ENCODE assay signal across 1 cellular context in genomic region chr17:1275962-1276736, GRCh38.
TF ChIP-seq lines count a peak whose summit lies in the region.

No MANE protein-coding gene starts in this region.

TF ChIP-seq in HEK293, 187 proteins besides CTCF, POLR2A, EP300 and RAD21 (continued from another document):
- TF ChIP-seq PRDM4 (tag by site-specific recombination; IDR thresholded peaks at IDR 0.05) (no peak), ZBTB10 (tag by site-specific recombination; IDR thresholded peaks at IDR 0.05) (peak; percentile 64; the same call in 1 of the 2 replicates), PRDM1 (tag by site-specific recombination; IDR thresholded peaks at IDR 0.05) (peak; percentile 4), ZBTB48 (tag by site-specific recombination; IDR thresholded peaks at IDR 0.05) (peak; percentile 81), ZBTB6 (tag by site-specific recombination; IDR thresholded peaks at IDR 0.05) (no peak), ZNF10 (tag by site-specific recombination; IDR thresholded peaks at IDR 0.05) (no peak), YY1 (tag by site-specific recombination; IDR thresholded peaks at IDR 0.05) (no peak), ZNF654 (tag by site-specific recombination; IDR thresholded peaks at IDR 0.05; ENCODE audit: low read depth) (peak; percentile 89), PATZ1 (tag by site-specific recombination; IDR thresholded peaks at IDR 0.05) (peak; percentile 56; the same call in 1 of the 2 replicates), WT1 (tag by site-specific recombination; IDR thresholded peaks at IDR 0.05) (no peak), ZNF623 (tag by site-specific recombination; IDR thresholded peaks at IDR 0.05) (no peak), ZBTB1 (tag by site-specific recombination; IDR thresholded peaks at IDR 0.05) (no peak), GLIS2 (tag by site-specific recombination; IDR thresholded peaks at IDR 0.05) (peak; percentile 36; the same call in 1 of the 2 replicates), ZFP37 (tag by site-specific recombination; IDR thresholded peaks at IDR 0.05) (no peak), HOXC10 (CRISPR knock-in tag; IDR thresholded peaks at IDR 0.05) (no peak), ZNF2 (tag by site-specific recombination; IDR thresholded peaks at IDR 0.05) (peak; percentile 68), ZNF677 (tag by site-specific recombination; IDR thresholded peaks at IDR 0.05) (no peak), ZBTB11 (tag by site-specific recombination; conservative IDR thresholded peaks at IDR 0.05; ENCODE audit: low read depth) (no peak), ZNF121 (tag by site-specific recombination; IDR thresholded peaks at IDR 0.05) (no peak)
